Comparison of ENCODE assay signal across 29 cellular contexts in genomic region chr6:97963148-97963680, GRCh38.
A peak's percentile ranks its signal among the peaks of the same experiment; 100 is the strongest.
DNase-seq lines count a peak whose midpoint lies in the region; ATAC-seq and TF ChIP-seq lines count a peak whose summit lies in the region.
"Had no signal": no experiment of that assay in that cellular context is flagged by ENCODE, and none has a peak within 500 bp of the region (broad histone marks: within the 10 kb centered on the region; RNA-seq: fewer than 3 reads in every experiment).

No MANE protein-coding gene starts in this region.

- TF ChIP-seq CTCF in SK-N-SH (IDR thresholded peaks at IDR 0.05) (no peak), epithelial cell of esophagus (IDR thresholded peaks at IDR 0.05; ENCODE audit: insufficient read depth, low read depth, low read length, missing control alignments) (no peak), retinal pigment epithelial cell (conservative IDR thresholded peaks at IDR 0.05; ENCODE audit: low read depth, low read length) (no peak)

- no peak for ATAC-seq in GM21423 (IDR thresholded peaks at IDR 0.05; ENCODE audit: unreplicated experiment)
- ATAC-seq: activated CD8-positive, alpha-beta T cell treated with anti-CD3 and anti-CD28 coated beads, Interleukin-2, amount 10 ng/mL, durations not matched to agents 7 days and 5 days; body of pancreas; mucosa of descending colon; natural killer cell treated with Interleukin-12 subunit alpha and Interleukin-12 subunit beta and Interleukin-15 and Interleukin-18, amount 100 ng/mL, for 72 hours; pancreas; right cardiac atrium; T-helper 17 cell had no signal

- no peak for TF ChIP-seq RAD21 in SK-N-SH (IDR thresholded peaks at IDR 0.05; ENCODE audit: low read length)

- WGBS in SK-N-SH (ENCODE audit: low lambda C conversion rate): 65% methylated on average over 5 of the region's 5 CpGs

- H3K27ac Mint-ChIP-seq in CD4-positive, alpha-beta memory T cell: no peak overlapping the region
- H3K27ac Mint-ChIP-seq: activated CD8-positive, alpha-beta T cell treated with anti-CD3 and anti-CD28 coated beads, Interleukin-2, amount 10 ng/mL, durations not matched to agents 7 days and 5 days; activated naive CD8-positive, alpha-beta T cell; HFFc6; natural killer cell treated with Interleukin-12 subunit alpha and Interleukin-12 subunit beta and Interleukin-15 and Interleukin-18, amount 100 ng/mL, for 72 hours; T-helper 17 cell had no signal

- H3F3A ChIP-seq in SK-N-SH (replicated peaks; ENCODE audit: insufficient read depth): no peaks in the 10 kb centered on the region

- no peaks in the 10 kb centered on the region for H3K4me1 ChIP-seq in SK-N-SH (ENCODE audit: control insufficient read depth in 1 of 2, insufficient read depth in 2 of 2, low read depth in 1 of 2, low read length in 1 of 2)
- no peaks in the 10 kb centered on the region for H3K4me1 ChIP-seq in CD4-positive, alpha-beta memory T cell (ENCODE audit: insufficient read depth, low read length)
- H3K4me1 ChIP-seq: BLaER1 treated with 17β-estradiol and CSF1 and Interleukin-3, amounts not matched to agents 10 nM and 100 nM; body of pancreas; Caco-2; pancreas had no signal

- H3K4me2 ChIP-seq in SK-N-SH: no peak overlapping the region
- H3K4me2 ChIP-seq: BLaER1 treated with 17β-estradiol and CSF1 and Interleukin-3, amounts not matched to agents 10 nM and 100 nM had no signal

- no peaks in the 10 kb centered on the region for H4K20me1 ChIP-seq in SK-N-SH (ENCODE audit: insufficient read depth)
- H4K20me1 ChIP-seq: BLaER1 treated with 17β-estradiol and CSF1 and Interleukin-3, amounts not matched to agents 10 nM and 100 nM had no signal

- no peak overlapping the region for H3K9ac ChIP-seq in SK-N-SH
- H3K9ac ChIP-seq: BLaER1 treated with 17β-estradiol and CSF1 and Interleukin-3, amounts not matched to agents 10 nM and 100 nM had no signal

- TF ChIP-seq EP300 in SK-N-SH (IDR thresholded peaks at IDR 0.05; ENCODE audit: borderline replicate concordance in 1 of 2, low read depth in 1 of 2, low read length in 1 of 2): no peak

- intact Hi-C loops in CD4-positive, alpha-beta memory T cell (cut with micrococcal nuclease): no loop called here

- H3K27me3 ChIP-seq in SK-N-SH (ENCODE audit: insufficient read depth): no peaks in the 10 kb centered on the region
- H3K27me3 ChIP-seq in CD4-positive, alpha-beta memory T cell (ENCODE audit: insufficient read depth, low read length): no peaks in the 10 kb centered on the region
- H3K27me3 ChIP-seq: BLaER1 treated with 17β-estradiol and CSF1 and Interleukin-3, amounts not matched to agents 10 nM and 100 nM; body of pancreas; pancreas had no signal

- H3K9me3 Mint-ChIP-seq in CD4-positive, alpha-beta memory T cell: peaks cover 0 to 3% (median 0%) of the 10 kb centered on the region in 8 donors

- H3K4me1 Mint-ChIP-seq in CD4-positive, alpha-beta memory T cell: no peaks in the 10 kb centered on the region
- H3K4me1 Mint-ChIP-seq: T-helper 17 cell had no signal

- CTCF ChIA-PET in SK-N-SH (lab: Yijun Ruan, JAX): no interaction called here
- CTCF ChIA-PET in CD4-positive, alpha-beta memory T cell (lab: Charles Lee; ENCODE audit: partially characterized antibody): no interaction called here

- H3K4me3 Mint-ChIP-seq in CD4-positive, alpha-beta memory T cell: no peak overlapping the region
- H3K4me3 Mint-ChIP-seq: activated CD8-positive, alpha-beta T cell treated with anti-CD3 and anti-CD28 coated beads, Interleukin-2, amount 10 ng/mL, durations not matched to agents 7 days and 5 days; activated naive CD8-positive, alpha-beta T cell; HFFc6; natural killer cell treated with Interleukin-12 subunit alpha and Interleukin-12 subunit beta and Interleukin-15 and Interleukin-18, amount 100 ng/mL, for 72 hours; T-helper 17 cell had no signal

- no peak overlapping the region for H3K27ac ChIP-seq in SK-N-SH (ENCODE audit: low read depth in 2 of 2, low read length in 1 of 2)
- no peak overlapping the region for H3K27ac ChIP-seq in CD4-positive, alpha-beta memory T cell (ENCODE audit: low read depth, low read length)
- H3K27ac ChIP-seq: BLaER1 treated with 17β-estradiol and CSF1 and Interleukin-3, amounts not matched to agents 10 nM and 100 nM; body of pancreas; HL-60; pancreas had no signal

- POLR2A ChIA-PET in SK-N-SH (lab: Yijun Ruan, JAX): no interaction called here
- POLR2A ChIA-PET in CD4-positive, alpha-beta memory T cell (lab: Charles Lee; ENCODE audit: partially characterized antibody): no interaction called here

- no peaks in the 10 kb centered on the region for H3K27me3 Mint-ChIP-seq in CD4-positive, alpha-beta memory T cell
- H3K27me3 Mint-ChIP-seq: activated naive CD8-positive, alpha-beta T cell; natural killer cell treated with Interleukin-12 subunit alpha and Interleukin-12 subunit beta and Interleukin-15 and Interleukin-18, amount 100 ng/mL, for 72 hours; T-helper 17 cell had no signal

- no peaks in the 10 kb centered on the region for H3K79me2 ChIP-seq in SK-N-SH (ENCODE audit: insufficient read depth)

- H3K4me3 ChIP-seq in SK-N-SH (ENCODE audit: low read depth in 2 of 2, low read length in 1 of 2) (no peak overlapping the region), epithelial cell of esophagus (ENCODE audit: low read length) (no peak overlapping the region), retinal pigment epithelial cell (ENCODE audit: low read length) (no peak overlapping the region)
- no peak overlapping the region for H3K4me3 ChIP-seq in CD4-positive, alpha-beta memory T cell (ENCODE audit: low read length in 2 of 2)
- H3K4me3 ChIP-seq: BLaER1 treated with 17β-estradiol and CSF1 and Interleukin-3, amounts not matched to agents 10 nM and 100 nM; body of pancreas; mucosa of descending colon; pancreas had no signal

- DNase-seq in HUDEP-2 (lab: John Stamatoyannopoulos, UW; ENCODE audit: unreplicated experiment in 76 of 76) (peak in 55 of 76 experiments; percentile 11 to 96 (median 76)), SK-N-SH (no peak), epithelial cell of esophagus (ENCODE audit: low read depth) (peak; percentile 51), retinal pigment epithelial cell (ENCODE audit: low read depth) (peak; percentile 23), T-helper 1 cell (no peak)
- DNase-seq in CD4-positive, alpha-beta memory T cell: no peak
- DNase-seq: activated CD8-positive, alpha-beta T cell treated with anti-CD3 and anti-CD28 coated beads, Interleukin-2, amount 10 ng/mL, durations not matched to agents 7 days and 5 days; activated T-cell treated with anti-CD3 and anti-CD28 coated beads for 4 hours; body of pancreas; Caco-2; DND-41; HFFc6; IMR-90; left cardiac atrium; mucosa of descending colon; NCI-H1417 treated with DMSO at 0.1 percent for 48 hours; NCI-H2081 treated with DMSO at 0.1 percent for 48 hours; NCI-H345; NCI-H774; pancreas; right cardiac atrium; stimulated activated CD4-positive, alpha-beta T cell treated with anti-CD3 and anti-CD28 coated beads, Interleukin-4, amount 100 ng/mL, for 1 hour; T-helper 17 cell; trophoblast cell had no signal

- H3K9me3 ChIP-seq in SK-N-SH: no peaks in the 10 kb centered on the region
- H3K9me3 ChIP-seq in CD4-positive, alpha-beta memory T cell (ENCODE audit: control insufficient read depth in 1 of 2, low read length in 2 of 2): no peaks in the 10 kb centered on the region
- H3K9me3 ChIP-seq: BLaER1 treated with 17β-estradiol and CSF1 and Interleukin-3, amounts not matched to agents 10 nM and 100 nM; body of pancreas; Caco-2; mucosa of descending colon; pancreas had no signal

- no peaks in the 10 kb centered on the region for H3K9me2 ChIP-seq in SK-N-SH

- no peaks in the 10 kb centered on the region for H3K36me3 ChIP-seq in SK-N-SH (replicated peaks in 1 of 2; ENCODE audit: control insufficient read depth in 1 of 2, insufficient read depth in 2 of 2, low read length in 1 of 2)
- H3K36me3 ChIP-seq in CD4-positive, alpha-beta memory T cell (ENCODE audit: insufficient read depth, low read length): no peaks in the 10 kb centered on the region
- H3K36me3 ChIP-seq: BLaER1 treated with 17β-estradiol and CSF1 and Interleukin-3, amounts not matched to agents 10 nM and 100 nM; pancreas had no signal

- H3K36me3 Mint-ChIP-seq in CD4-positive, alpha-beta memory T cell: no peaks in the 10 kb centered on the region
- H3K36me3 Mint-ChIP-seq: activated naive CD8-positive, alpha-beta T cell; natural killer cell treated with Interleukin-12 subunit alpha and Interleukin-12 subunit beta and Interleukin-15 and Interleukin-18, amount 100 ng/mL, for 72 hours had no signal

- H2AFZ ChIP-seq in SK-N-SH (ENCODE audit: low read depth): no peak overlapping the region

TF ChIP-seq in SK-N-SH, 30 proteins besides CTCF, POLR2A, EP300 and RAD21:
- TF ChIP-seq NFIC (IDR thresholded peaks at IDR 0.05; ENCODE audit: borderline replicate concordance) (0 out of 2 replicates have a peak, but pooled peaks have one; percentile 12), RXRA (IDR thresholded peaks at IDR 0.05; ENCODE audit: borderline replicate concordance, low read depth) (no peak), PBX3 (IDR thresholded peaks at IDR 0.05) (peak; percentile 22; the same call in 1 of the 2 replicates), TCF12 (IDR thresholded peaks at IDR 0.05) (peak; percentile 15; the same call in 1 of the 2 replicates), FOSL2 (IDR thresholded peaks at IDR 0.05; ENCODE audit: borderline replicate concordance, low read depth) (peak; percentile 48; the same call in 1 of the 2 replicates), FOXM1 (IDR thresholded peaks at IDR 0.05; ENCODE audit: low read depth) (no peak), JUND (IDR thresholded peaks at IDR 0.05) (peak; percentile 36), ELF1 (IDR thresholded peaks at IDR 0.05) (no peak)
TF ChIP-seq in SK-N-SH: peak in this region for 5.

Comparison
In these comparisons a context has a peak if more than half of its experiments do, and no peak if none do; other contexts are left out.
1. DNase-seq: peak in HUDEP-2 (55 of 76), epithelial cell of esophagus (single experiment) and retinal pigment epithelial cell (single experiment); none in SK-N-SH (single experiment), CD4-positive, alpha-beta memory T cell (0 of 5) and T-helper 1 cell (0 of 5).